9 cellular contexts compared by ENCODE assay signal in the genomic region with DNA sequence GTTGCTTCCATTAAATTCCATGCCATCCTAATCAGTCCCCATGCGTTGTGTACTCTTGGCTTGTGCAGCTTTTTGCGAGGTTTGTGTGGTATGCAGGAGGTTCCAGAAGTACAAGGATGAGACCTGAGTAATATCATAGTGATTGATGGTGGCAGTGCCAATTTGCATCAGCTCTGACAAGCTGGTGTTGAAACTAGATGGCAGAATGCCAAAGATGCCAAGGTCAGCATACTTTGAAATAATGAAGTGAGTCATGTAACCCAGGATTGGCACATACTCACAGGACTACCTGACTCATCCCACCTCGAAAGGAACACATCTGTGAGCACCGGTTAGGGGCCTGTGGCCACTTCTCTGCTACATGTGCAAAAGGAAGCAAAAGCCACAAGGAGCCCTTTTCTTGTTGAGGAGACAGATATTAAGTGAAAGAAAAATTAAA. TPM values are rescaled to one million over a fixed set of nuclear protein-coding genes. Genes with fewer than 3 reads are reported as not detected.
DNase-seq lines count a peak whose midpoint lies in the region; ATAC-seq and TF ChIP-seq lines count a peak whose summit lies in the region.
"Had no signal": no experiment of that assay in that cellular context is flagged by ENCODE, and none has a peak within 500 bp of the region (broad histone marks: within the 10 kb centered on the region; RNA-seq: fewer than 3 reads in every experiment).

No MANE protein-coding gene starts in this region.

- no peak overlapping the region for H3K4me3 ChIP-seq in Peyer's patch
- no peak overlapping the region for H3K4me3 ChIP-seq in heart right ventricle

- TF ChIP-seq POLR2A in Peyer's patch (IDR thresholded peaks at IDR 0.05): no peak

- ATAC-seq in GM19023 (IDR thresholded peaks at IDR 0.05; ENCODE audit: unreplicated experiment) (peak; percentile 69), HG03175 (IDR thresholded peaks at IDR 0.05; ENCODE audit: unreplicated experiment) (peak; percentile 87), heart right ventricle (peak; percentile 51 to 88 (median 73))

- no peak for TF ChIP-seq CTCF in Peyer's patch (IDR thresholded peaks at IDR 0.05)
- TF ChIP-seq CTCF in heart right ventricle (IDR thresholded peaks at IDR 0.05): no peak
- no peak for TF ChIP-seq CTCF in glutamatergic neuron (IDR thresholded peaks at IDR 0.05; ENCODE audit: partially characterized antibody, unreplicated experiment)

- H3K9me3 ChIP-seq in Peyer's patch (no peaks in the 10 kb centered on the region), heart right ventricle (no peaks in the 10 kb centered on the region)

- no peaks in the 10 kb centered on the region for H3K36me3 Mint-ChIP-seq in glutamatergic neuron (ENCODE audit: unreplicated experiment)

- H3K4me1 Mint-ChIP-seq in glutamatergic neuron (ENCODE audit: low read depth, unreplicated experiment): no peaks in the 10 kb centered on the region

- H3K4me3 Mint-ChIP-seq in glutamatergic neuron (ENCODE audit: unreplicated experiment): no peak overlapping the region

- intact Hi-C loops in heart right ventricle (cut with DNase I): no loop called here

- H3K27me3 ChIP-seq in Peyer's patch: no peaks in the 10 kb centered on the region
- H3K27me3 ChIP-seq in heart right ventricle: no peaks in the 10 kb centered on the region

- H3K9me3 Mint-ChIP-seq in glutamatergic neuron (ENCODE audit: unreplicated experiment): no peaks in the 10 kb centered on the region

- WGBS in heart right ventricle, 2 donors: 41 to 54% methylated on average over 4 of the region's 4 CpGs

- H3K27ac ChIP-seq in Peyer's patch: peak overlapping the region; percentile 6 to 55 (median 34)
- peak overlapping the region in 9 of 10 donors; percentile 47 to 83 (median 76) for H3K27ac ChIP-seq in heart right ventricle

- DNase-seq in 8988T: peak; percentile 51
- peak; percentile 41 to 84 (median 51) for DNase-seq in Peyer's patch
- peak; percentile 59 for DNase-seq in activated T-helper 9 cell treated with anti-CD3 and anti-CD28 coated beads, Interleukin-2, amount 50 U/mL, for 16 hours (ENCODE audit: low read depth)
- peak in 1 of 2 donors; percentile 65 for DNase-seq in heart right ventricle
- peak; percentile 37 to 73 for DNase-seq in stimulated activated CD4-positive, alpha-beta T cell treated with anti-CD3 and anti-CD28 coated beads, Interleukin-4, amount 100 ng/mL, for 4 hours
- no peak for DNase-seq in glutamatergic neuron

- no peaks in the 10 kb centered on the region for H3K27me3 Mint-ChIP-seq in glutamatergic neuron (ENCODE audit: unreplicated experiment)

- H3K36me3 ChIP-seq in Peyer's patch: no peaks in the 10 kb centered on the region
- no peaks in the 10 kb centered on the region for H3K36me3 ChIP-seq in heart right ventricle

- H3K27ac Mint-ChIP-seq in glutamatergic neuron (ENCODE audit: unreplicated experiment): no peak overlapping the region

- H3K4me1 ChIP-seq in Peyer's patch: peaks cover 0 to 37% (median 8%) of the 10 kb centered on the region in 4 donors
- H3K4me1 ChIP-seq in heart right ventricle: peaks cover 14 to 65% (median 54%) of the 10 kb centered on the region in 9 donors

RNA-seq across cellular contexts. Expression of gene KAT2B, which starts 14.3 kb away (rescaled TPM):
- total RNA-seq in Peyer's patch: 10 to 100 TPM; 28.0 to 46.2 (median 42.9) TPM
- total RNA-seq in heart right ventricle: 100 to 1,000 TPM in 1 of 10 donors, 10 to 100 TPM in 9; 81.7 to 104 (median 87.8) TPM
- 10 to 100 TPM; 11.4 to 24.8 TPM for polyA plus RNA-seq in heart right ventricle
- 13.6 TPM for total RNA-seq in glutamatergic neuron (ENCODE audit: unreplicated experiment)

RNA-seq across cellular contexts. Expression of gene PP2D1, which starts 42.5 kb away (rescaled TPM):
- total RNA-seq in Peyer's patch (not detected), heart right ventricle (not detected), glutamatergic neuron (ENCODE audit: unreplicated experiment) (not detected)
- not detected for polyA plus RNA-seq in heart right ventricle
- total RNA-seq: mononuclear cell had no signal
